ENCODE assay signal across 19 cellular contexts in genomic region chr4:130985371-130985770, GRCh38.
"Had no signal": no experiment of that assay in that cellular context is flagged by ENCODE, and none has a peak within 500 bp of the region (broad histone marks: within the 10 kb centered on the region; RNA-seq: fewer than 3 reads in every experiment).

No MANE protein-coding gene starts in this region.

- H3K27me3 ChIP-seq: colonic mucosa had no signal

- H2AFZ ChIP-seq: parathyroid adenoma had no signal

- ATAC-seq: activated naive CD4-positive, alpha-beta T cell treated with anti-CD3 and anti-CD28 coated beads, Interleukin-2, amount 50 U/mL, for 72 hours; activated T-cell treated with anti-CD3 and anti-CD28 coated beads, Interleukin-2, amount 50 U/mL, for 72 hours; left cardiac atrium; lower lobe of right lung had no signal

- H3K4me1 ChIP-seq: colonic mucosa, lower lobe of right lung, parathyroid adenoma had no signal

- H3K36me3 ChIP-seq: colonic mucosa, lower lobe of right lung had no signal

- H3K27ac ChIP-seq: colonic mucosa, epithelial cell of prostate, lower lobe of right lung, parathyroid adenoma had no signal

- H3K4me3 ChIP-seq: colonic mucosa, lower lobe of right lung had no signal

- H3K79me2 ChIP-seq: parathyroid adenoma had no signal

- H3K9me3 ChIP-seq: colonic mucosa, lower lobe of right lung had no signal

- DNase-seq: activated B cell treated with CpG ODN at 0.5 μM for 24 hours; activated CD4-positive, alpha-beta T cell treated with anti-CD3 and anti-CD28 coated beads, Interleukin-2, amount 10 ng/mL, durations not matched to agents 24 days and 14 days; activated CD8-positive, alpha-beta memory T cell treated with anti-CD3 and anti-CD28 coated beads, Interleukin-2, amount 50 U/mL, for 48 hours; activated gamma-delta T cell; activated T-cell treated with anti-CD3 and anti-CD28 coated beads, Interleukin-2, amount 50 U/mL, for 72 hours; central memory CD4-positive, alpha-beta T cell; colonic mucosa; effector CD8-positive, alpha-beta T cell; foreskin melanocyte; head of caudate nucleus; immature natural killer cell; left cardiac atrium; lower lobe of right lung; naive B cell; stimulated activated CD4-positive, alpha-beta T cell treated with anti-CD3 and anti-CD28 coated beads, Interleukin-12 subunit alpha, Interleukin-12 subunit beta, amount 100 ng/mL, for 4 hours; stimulated activated CD4-positive, alpha-beta T cell treated with anti-CD3 and anti-CD28 coated beads, Interleukin-2, amount 100 ng/mL, for 24 hours had no signal

- H3K9ac ChIP-seq: parathyroid adenoma had no signal
